16 cellular contexts compared by ENCODE assay signal in genomic region chr12:118842753-118843335, GRCh38.
DNase-seq lines count a peak whose midpoint lies in the region; ATAC-seq and TF ChIP-seq lines count a peak whose summit lies in the region.
"Had no signal": no experiment of that assay in that cellular context is flagged by ENCODE, and none has a peak within 500 bp of the region (broad histone marks: within the 10 kb centered on the region; RNA-seq: fewer than 3 reads in every experiment).

No MANE protein-coding gene starts in this region.

- H3K9me3 Mint-ChIP-seq in HFFc6, result peaks cover 36% of the 10 kb centered on the region

- no peaks in the 10 kb centered on the region for H3K36me3 Mint-ChIP-seq in HFFc6 (ENCODE audit: low read depth)

- no peak overlapping the region for H3K27ac Mint-ChIP-seq in HFFc6
- H3K27ac Mint-ChIP-seq: B cell; CD4-positive, alpha-beta T cell had no signal

- in situ Hi-C loops in G401 (cut with HindIII; ENCODE audit: low sequenced_read_pairs), result no loop called here

- H3K4me1 Mint-ChIP-seq in HFFc6 (ENCODE audit: low read depth), result no peaks in the 10 kb centered on the region
- H3K4me1 Mint-ChIP-seq: B cell had no signal

- H3K27me3 Mint-ChIP-seq in HFFc6 (ENCODE audit: insufficient read depth), result no peaks in the 10 kb centered on the region

- peak; percentile 69 for DNase-seq in G401 (ENCODE audit: low spot score)
- peak; percentile 86 for DNase-seq in NCI-H1694 treated with DMSO at 0.1 percent for 48 hours (lab: John Stamatoyannopoulos, UW)
- DNase-seq in cerebellar cortex (ENCODE audit: low spot score), result peak; percentile 64
- DNase-seq in occipital lobe (lab: John Stamatoyannopoulos, UW), result peak; percentile 45
- DNase-seq in HFFc6, result no peak
- DNase-seq in stimulated activated naive CD4-positive, alpha-beta T cell treated with Interleukin-2 at 50 U/mL for 16 hours (lab: John Stamatoyannopoulos, UW), result no peak
- DNase-seq: CD4-positive, alpha-beta T cell; NCI-H1417 treated with DMSO at 0.1 percent for 48 hours; NCI-H510A treated with DMSO at 0.1 percent for 48 hours; NCI-H82; Right ventricle myocardium superior; T-helper 1 cell had no signal

- no peak overlapping the region for H3K4me3 Mint-ChIP-seq in HFFc6
- H3K4me3 Mint-ChIP-seq: B cell; CD4-positive, alpha-beta T cell had no signal

- TF ChIP-seq CTCF in HFFc6 (IDR thresholded peaks at IDR 0.05), result no peak

- no peak for ATAC-seq in esophagus mucosa
- ATAC-seq: Panc1, SK-N-SH treated with all-trans-retinoic acid at 6 μM for 48 hours had no signal

Comparison
In these comparisons a context has a peak if more than half of its experiments do, and no peak if none do; other contexts are left out.
1. DNase-seq: peak in G401 (single experiment), NCI-H1694 treated with DMSO at 0.1 percent for 48 hours (single experiment), cerebellar cortex (single experiment) and occipital lobe (single experiment); none in HFFc6 (single experiment) and stimulated activated naive CD4-positive, alpha-beta T cell treated with Interleukin-2 at 50 U/mL for 16 hours (single experiment).